ENCODE assay signal across 1 cellular context in the genomic region with DNA sequence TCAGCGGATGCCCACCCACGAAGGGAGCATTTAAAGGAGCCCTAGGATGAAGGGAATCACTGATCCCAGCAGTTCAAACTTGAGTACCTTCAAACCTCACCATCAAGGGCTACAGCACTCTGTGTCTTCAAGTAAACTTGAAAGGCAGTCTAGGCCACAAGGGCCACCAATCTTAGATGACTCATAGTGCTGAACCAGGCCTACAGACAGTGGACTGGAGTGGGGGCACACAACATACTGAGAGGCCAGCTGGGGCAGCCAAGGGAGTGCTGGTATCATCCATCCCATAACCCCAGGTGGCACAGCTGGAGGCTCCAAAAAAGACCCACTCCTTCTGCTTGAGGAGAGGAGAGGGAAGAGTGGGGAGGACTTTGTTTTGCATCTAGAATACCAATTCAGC.
TF ChIP-seq lines count a peak whose summit lies in the region.

No MANE protein-coding gene starts in this region.

TF ChIP-seq in H1, 55 proteins besides CTCF, POLR2A, EP300 and RAD21:
- TF ChIP-seq RBBP5 (IDR thresholded peaks at IDR 0.05; ENCODE audit: borderline replicate concordance, low read depth, low read length) (no peak), RXRA (IDR thresholded peaks at IDR 0.05; ENCODE audit: insufficient read depth, low read depth, low read length) (no peak), SP1 (IDR thresholded peaks at IDR 0.05; ENCODE audit: low read depth, low read length) (no peak), GABPA (IDR thresholded peaks at IDR 0.05; ENCODE audit: borderline replicate concordance, insufficient read depth, low read length) (no peak), KDM1A (IDR thresholded peaks at IDR 0.05; ENCODE audit: borderline replicate concordance, low read length) (no peak), FOSL1 (IDR thresholded peaks at IDR 0.05; ENCODE audit: insufficient read depth, low read depth, low read length) (no peak), SP2 (IDR thresholded peaks at IDR 0.05; ENCODE audit: low read length) (no peak), YY1 (IDR thresholded peaks at IDR 0.05; ENCODE audit: low read depth, low read length) (no peak), PHF8 (conservative IDR thresholded peaks at IDR 0.05; ENCODE audit: low read depth, low read length) (no peak), CREB1 (IDR thresholded peaks at IDR 0.05) (no peak), SIRT6 (IDR thresholded peaks at IDR 0.05; ENCODE audit: low read length) (no peak), MAFK (IDR thresholded peaks at IDR 0.05; ENCODE audit: low read depth, low read length) (no peak), ZNF274 (IDR thresholded peaks at IDR 0.05; ENCODE audit: borderline replicate concordance, extremely low read depth, low read length) (no peak), TAF7 (optimal IDR thresholded peaks at IDR 0.05; ENCODE audit: borderline replicate concordance, low read depth, low read length) (no peak)
- TF ChIP-seq, protein P1, sequence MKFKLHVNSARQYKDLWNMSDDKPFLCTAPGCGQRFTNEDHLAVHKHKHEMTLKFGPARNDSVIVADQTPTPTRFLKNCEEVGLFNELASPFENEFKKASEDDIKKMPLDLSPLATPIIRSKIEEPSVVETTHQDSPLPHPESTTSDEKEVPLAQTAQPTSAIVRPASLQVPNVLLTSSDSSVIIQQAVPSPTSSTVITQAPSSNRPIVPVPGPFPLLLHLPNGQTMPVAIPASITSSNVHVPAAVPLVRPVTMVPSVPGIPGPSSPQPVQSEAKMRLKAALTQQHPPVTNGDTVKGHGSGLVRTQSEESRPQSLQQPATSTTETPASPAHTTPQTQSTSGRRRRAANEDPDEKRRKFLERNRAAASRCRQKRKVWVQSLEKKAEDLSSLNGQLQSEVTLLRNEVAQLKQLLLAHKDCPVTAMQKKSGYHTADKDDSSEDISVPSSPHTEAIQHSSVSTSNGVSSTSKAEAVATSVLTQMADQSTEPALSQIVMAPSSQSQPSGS (IDR thresholded peaks at IDR 0.05; ENCODE audit: low read length) = no peak
